Comparison of ENCODE assay signal across 1 cellular context in genomic region chr15:91965501-91966180, GRCh38.
TF ChIP-seq lines count a peak whose summit lies in the region.

No MANE protein-coding gene starts in this region.

TF ChIP-seq in SK-N-SH, 30 proteins besides CTCF, POLR2A, EP300 and RAD21 (continued from another document):
- TF ChIP-seq REST (IDR thresholded peaks at IDR 0.05; ENCODE audit: low read depth, low read length) = no peak; the same call in 1 of the 2 replicates
- no peak for TF ChIP-seq USF1 (IDR thresholded peaks at IDR 0.05; ENCODE audit: borderline replicate concordance, low read depth)
